Comparison of ENCODE assay signal across 20 cellular contexts in genomic region chr10:125132331-125132730, GRCh38.
"Had no signal": no experiment of that assay in that cellular context is flagged by ENCODE, and none has a peak within 500 bp of the region (broad histone marks: within the 10 kb centered on the region; RNA-seq: fewer than 3 reads in every experiment).

No MANE protein-coding gene starts in this region.

- H3K36me3 ChIP-seq: breast epithelium, right atrium auricular region had no signal

- H3K9me3 Mint-ChIP-seq: activated naive CD4-positive, alpha-beta T cell treated with anti-CD3 and anti-CD28 coated beads, Interleukin-2, amount 10 ng/mL, durations not matched to agents 7 days and 5 days; activated T-helper 17 cell treated with anti-CD3 and anti-CD28 coated beads, Interleukin-2, amount 50 U/mL, for 72 hours; dendritic cell treated with granulocyte-macrophage colony-stimulating factor and Interleukin-4, amounts not matched to agents 40 ng/mL and 50 ng/mL, for 4 days had no signal

- H3K27ac Mint-ChIP-seq: activated naive CD4-positive, alpha-beta T cell treated with anti-CD3 and anti-CD28 coated beads, Interleukin-2, amount 10 ng/mL, durations not matched to agents 7 days and 5 days; activated T-helper 17 cell treated with anti-CD3 and anti-CD28 coated beads, Interleukin-2, amount 50 U/mL, for 72 hours; dendritic cell treated with granulocyte-macrophage colony-stimulating factor and Interleukin-4, amounts not matched to agents 40 ng/mL and 50 ng/mL, for 4 days; naive thymus-derived CD8-positive, alpha-beta T cell had no signal

- DNase-seq: activated CD4-positive, alpha-beta T cell treated with anti-CD3 and anti-CD28 coated beads for 1 hour; activated CD4-positive, alpha-beta T cell treated with anti-CD3 and anti-CD28 coated beads, Interleukin-2, amount 50 U/mL, for 48 hours; activated naive CD4-positive, alpha-beta T cell treated with anti-CD3 and anti-CD28 coated beads, Interleukin-2, amount 10 ng/mL, durations not matched to agents 7 days and 5 days; cerebellar nuclear complex; naive thymus-derived CD8-positive, alpha-beta T cell; occipital lobe; small intestine; stimulated activated CD4-positive, alpha-beta T cell treated with anti-CD3 and anti-CD28 coated beads, Interleukin-4, amount 100 ng/mL, for 4 hours; stimulated activated CD8-positive, alpha-beta memory T cell treated with anti-CD3 and anti-CD28 coated beads, Interleukin-4, amount 100 ng/mL, for 48 hours; stimulated activated naive CD4-positive, alpha-beta T cell treated with Interleukin-2 at 50 U/mL for 16 hours; substantia nigra; T-helper 1 cell; transverse colon had no signal

- H3K27ac ChIP-seq: ascending aorta, breast epithelium, right atrium auricular region, transverse colon had no signal

- ATAC-seq: activated T-helper 17 cell treated with anti-CD3 and anti-CD28 coated beads, Interleukin-2, amount 50 U/mL, for 72 hours; left colon; naive thymus-derived CD8-positive, alpha-beta T cell had no signal

- H3K4me1 Mint-ChIP-seq: activated naive CD4-positive, alpha-beta T cell treated with anti-CD3 and anti-CD28 coated beads, Interleukin-2, amount 10 ng/mL, durations not matched to agents 7 days and 5 days; activated T-helper 17 cell treated with anti-CD3 and anti-CD28 coated beads, Interleukin-2, amount 50 U/mL, for 72 hours had no signal

- H3K27me3 ChIP-seq: ascending aorta, breast epithelium, right atrium auricular region, transverse colon had no signal

- H3K27me3 Mint-ChIP-seq: activated naive CD4-positive, alpha-beta T cell treated with anti-CD3 and anti-CD28 coated beads, Interleukin-2, amount 10 ng/mL, durations not matched to agents 7 days and 5 days; dendritic cell treated with granulocyte-macrophage colony-stimulating factor and Interleukin-4, amounts not matched to agents 40 ng/mL and 50 ng/mL, for 4 days had no signal

- H3K4me3 Mint-ChIP-seq: activated naive CD4-positive, alpha-beta T cell treated with anti-CD3 and anti-CD28 coated beads, Interleukin-2, amount 10 ng/mL, durations not matched to agents 7 days and 5 days; activated T-helper 17 cell treated with anti-CD3 and anti-CD28 coated beads, Interleukin-2, amount 50 U/mL, for 72 hours; dendritic cell treated with granulocyte-macrophage colony-stimulating factor and Interleukin-4, amounts not matched to agents 40 ng/mL and 50 ng/mL, for 4 days; naive thymus-derived CD8-positive, alpha-beta T cell had no signal

- H3K4me3 ChIP-seq: ascending aorta, breast epithelium, lung, right atrium auricular region, transverse colon had no signal

- H3K36me3 Mint-ChIP-seq: activated naive CD4-positive, alpha-beta T cell treated with anti-CD3 and anti-CD28 coated beads, Interleukin-2, amount 10 ng/mL, durations not matched to agents 7 days and 5 days; naive thymus-derived CD8-positive, alpha-beta T cell had no signal

- H3K9me3 ChIP-seq: ascending aorta, breast epithelium, right atrium auricular region, transverse colon had no signal
